Comparison of ENCODE assay signal across 11 cellular contexts in genomic region chr11:46251954-46252353, GRCh38. TPM values are rescaled to one million over a fixed set of nuclear protein-coding genes. Genes with fewer than 3 reads are reported as not detected.
"Had no signal": no experiment of that assay in that cellular context is flagged by ENCODE, and none has a peak within 500 bp of the region (broad histone marks: within the 10 kb centered on the region; RNA-seq: fewer than 3 reads in every experiment).

No MANE protein-coding gene starts in this region.

- H3K4me3 ChIP-seq: breast epithelium, esophagus muscularis mucosa, right atrium auricular region, upper lobe of left lung had no signal

- H3K4me1 ChIP-seq: breast epithelium, esophagus muscularis mucosa, right atrium auricular region, upper lobe of left lung had no signal

- H3K4me3 Mint-ChIP-seq: activated naive CD8-positive, alpha-beta T cell; stimulated activated effector memory CD8-positive, alpha-beta T cell treated with anti-CD3 and anti-CD28 coated beads, Interleukin-12 subunit alpha, Interleukin-12 subunit beta, amount 100 ng/mL, for 72 hours; T-helper 1 cell treated with Interleukin-12 subunit alpha and Interleukin-12 subunit beta and Interleukin-4 antibody, amounts not matched to agents 30 μg/mL and 1 μg/mL, for 36 hours had no signal

- H3K36me3 ChIP-seq: breast epithelium, esophagus muscularis mucosa, right atrium auricular region, upper lobe of left lung had no signal

- H3K27me3 ChIP-seq: breast epithelium, esophagus muscularis mucosa, right atrium auricular region, upper lobe of left lung had no signal

- H3K27ac ChIP-seq: breast epithelium, esophagus muscularis mucosa, right atrium auricular region, upper lobe of left lung had no signal

- H3K27me3 Mint-ChIP-seq: activated naive CD8-positive, alpha-beta T cell had no signal

- H3K9me3 Mint-ChIP-seq: stimulated activated effector memory CD8-positive, alpha-beta T cell treated with anti-CD3 and anti-CD28 coated beads, Interleukin-12 subunit alpha, Interleukin-12 subunit beta, amount 100 ng/mL, for 72 hours; T-helper 1 cell treated with Interleukin-12 subunit alpha and Interleukin-12 subunit beta and Interleukin-4 antibody, amounts not matched to agents 30 μg/mL and 1 μg/mL, for 36 hours had no signal

- H3K36me3 Mint-ChIP-seq: activated naive CD8-positive, alpha-beta T cell; stimulated activated effector memory CD8-positive, alpha-beta T cell treated with anti-CD3 and anti-CD28 coated beads, Interleukin-12 subunit alpha, Interleukin-12 subunit beta, amount 100 ng/mL, for 72 hours had no signal

- DNase-seq: activated CD4-positive, CD25-positive, alpha-beta regulatory T cell; activated T-cell treated with anti-CD3 and anti-CD28 coated beads, Interleukin-2, amount 50 U/mL, for 1 hour; mammary epithelial cell; posterior cingulate gyrus had no signal

- H3K9me3 ChIP-seq: breast epithelium, esophagus muscularis mucosa, right atrium auricular region, upper lobe of left lung had no signal

- H3K27ac Mint-ChIP-seq: activated naive CD8-positive, alpha-beta T cell; stimulated activated effector memory CD8-positive, alpha-beta T cell treated with anti-CD3 and anti-CD28 coated beads, Interleukin-12 subunit alpha, Interleukin-12 subunit beta, amount 100 ng/mL, for 72 hours; T-helper 1 cell treated with Interleukin-12 subunit alpha and Interleukin-12 subunit beta and Interleukin-4 antibody, amounts not matched to agents 30 μg/mL and 1 μg/mL, for 36 hours had no signal

RNA-seq across cellular contexts. Expression of gene CREB3L1, which starts 25.5 kb away (rescaled TPM):
- polyA plus RNA-seq: mammary epithelial cell had no signal
